In the genomic region with DNA sequence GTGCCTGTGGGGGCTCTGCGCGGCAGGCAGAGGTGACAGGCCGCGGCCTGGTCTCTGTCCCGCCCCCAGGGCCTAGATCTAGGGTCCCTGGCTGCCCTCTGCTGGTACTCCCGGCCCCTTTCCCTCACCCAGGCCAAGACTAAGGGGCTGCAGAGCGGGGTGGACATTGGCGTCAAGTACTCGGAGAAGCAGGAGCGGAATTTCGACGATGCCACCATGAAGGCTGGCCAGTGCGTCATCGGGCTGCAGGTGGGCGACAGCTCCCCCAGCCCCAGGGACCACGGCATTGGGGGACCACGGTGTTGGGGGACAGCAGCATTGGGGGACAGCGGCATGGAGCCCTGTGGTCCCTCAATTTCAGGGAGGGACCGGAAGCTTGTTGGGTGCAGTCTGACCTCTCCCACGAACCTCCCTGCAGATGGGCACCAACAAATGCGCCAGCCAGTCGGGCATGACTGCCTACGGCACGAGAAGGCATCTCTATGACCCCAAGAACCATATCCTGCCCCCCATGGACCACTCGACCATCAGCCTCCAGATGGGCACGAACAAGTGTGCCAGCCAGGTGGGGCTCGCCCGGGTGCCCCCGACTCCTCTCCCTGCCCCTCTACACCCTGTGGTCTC, we compare ENCODE assay signal across 17 cellular contexts. TPM values are rescaled to one million over a fixed set of nuclear protein-coding genes. Genes with fewer than 3 reads are reported as not detected.
A peak's percentile ranks its signal among the peaks of the same experiment; 100 is the strongest.
DNase-seq lines count a peak whose midpoint lies in the region; ATAC-seq, FAIRE-seq and TF ChIP-seq lines count a peak whose summit lies in the region.
"Had no signal": no experiment of that assay in that cellular context is flagged by ENCODE, and none has a peak within 500 bp of the region (broad histone marks: within the 10 kb centered on the region; RNA-seq: fewer than 3 reads in every experiment).

No MANE protein-coding gene starts in this region.

- H3K4me3 ChIP-seq in GM12878 = no peak overlapping the region
- H3K4me3 ChIP-seq: gastrocnemius medialis, right lobe of liver had no signal

- H3K4me1 ChIP-seq in GM12878 (ENCODE audit: control insufficient read depth, insufficient read depth, low read length) = peaks cover 37% of the 10 kb centered on the region

- H3K9ac ChIP-seq in GM12878 (ENCODE audit: control insufficient read depth, insufficient read depth, low read length) = no peak overlapping the region

- H3K36me3 ChIP-seq in GM12878 (ENCODE audit: control insufficient read depth in 2 of 2, insufficient read depth in 2 of 2, low read length in 1 of 2) = peaks cover 15 to 16% of the 10 kb centered on the region in 2 experiments
- H3K36me3 ChIP-seq: gastrocnemius medialis had no signal

- ATAC-seq in GM12878 (no peak), GM21786 (IDR thresholded peaks at IDR 0.05; ENCODE audit: unreplicated experiment) (no peak)
- ATAC-seq: gastrocnemius medialis; right lobe of liver; Right ventricle myocardium inferior; stimulated activated naive CD8-positive, alpha-beta T cell treated with anti-CD3 and anti-CD28 coated beads, Interleukin-15, Interleukin-2, amounts not matched to agents 100 U/mL and 50 U/mL, for 24 hours had no signal

- H3K27ac Mint-ChIP-seq in activated naive CD4-positive, alpha-beta T cell treated with anti-CD3 and anti-CD28 coated beads, Interleukin-2, amount 10 ng/mL, durations not matched to agents 7 days and 5 days = peak overlapping the region; percentile 85
- H3K27ac Mint-ChIP-seq in HFFc6 (no peak overlapping the region), progenitor cell of endocrine pancreas (peak overlapping the region; percentile 74)

- 0 out of 2 replicates have a peak overlapping the region, but pooled peaks have one; percentile 44 for H3K4me2 ChIP-seq in GM12878 (ENCODE audit: control insufficient read depth, insufficient read depth)

- no peak for TF ChIP-seq RAD21 in GM12878 (IDR thresholded peaks at IDR 0.05; ENCODE audit: insufficient read depth, low read depth, low read length)

- H3K36me3 Mint-ChIP-seq in activated naive CD4-positive, alpha-beta T cell treated with anti-CD3 and anti-CD28 coated beads, Interleukin-2, amount 10 ng/mL, durations not matched to agents 7 days and 5 days = peaks cover 50% of the 10 kb centered on the region
- H3K36me3 Mint-ChIP-seq in HFFc6 (ENCODE audit: low read depth) (peaks cover 10% of the 10 kb centered on the region), progenitor cell of endocrine pancreas (ENCODE audit: insufficient read depth) (peaks cover 21% of the 10 kb centered on the region)

- 79% methylated on average over 29 of the region's 29 CpGs for WGBS in GM12878 (ENCODE audit: insufficient coverage, insufficient replicate concordance, low lambda C conversion rate, missing lambda C conversion rate)

- no TSS peak for BruUV-seq in GM12878 (replicated peaks; lab: Mats Ljungman, UMichigan)

- H3K9me3 Mint-ChIP-seq in activated naive CD4-positive, alpha-beta T cell treated with anti-CD3 and anti-CD28 coated beads, Interleukin-2, amount 10 ng/mL, durations not matched to agents 7 days and 5 days = no peaks in the 10 kb centered on the region
- H3K9me3 Mint-ChIP-seq in HFFc6 (peaks cover 6% of the 10 kb centered on the region; the same call in 1 of the 2 replicates), progenitor cell of endocrine pancreas (ENCODE audit: low read depth) (no peaks in the 10 kb centered on the region)
- H3K9me3 Mint-ChIP-seq: immature natural killer cell had no signal

- FAIRE-seq in GM12878 (lab: Jason Lieb, UNC) = no peak

- peaks cover 8% of the 10 kb centered on the region for H3K79me2 ChIP-seq in GM12878 (ENCODE audit: control insufficient read depth, insufficient read depth, low read length)

- POLR2A ChIA-PET in GM12878 (lab: Charles Lee) = interaction anchor here (1.0 to 6.3 kb wide), 2 partner anchors 9 to 31 kb away, joined by 3 to 83 read pairs; a partner anchor contains a TSS

- H2AFZ ChIP-seq in GM12878 (ENCODE audit: control insufficient read depth, low read depth, low read length) = no peak overlapping the region

- CTCF ChIA-PET in activated naive CD4-positive, alpha-beta T cell treated with anti-CD3 and anti-CD28 coated beads, Interleukin-2, amount 10 ng/mL, durations not matched to agents 7 days and 5 days (lab: Charles Lee) = interaction anchor here (1.6 kb wide), 1 partner anchor 65 kb away, joined by 3 read pairs; no protein-coding TSS in a partner anchor
- CTCF ChIA-PET in GM12878 (lab: Yijun Ruan, JAX) = interaction anchor here (0.9 kb wide), 1 partner anchor 9 kb away, joined by 6 read pairs; a partner anchor contains a TSS

- H3K27ac ChIP-seq in GM12878 (ENCODE audit: control insufficient read depth, insufficient read depth) = no peak overlapping the region
- H3K27ac ChIP-seq: gastrocnemius medialis, right lobe of liver had no signal

- peaks cover 5% of the 10 kb centered on the region for H3K27me3 Mint-ChIP-seq in activated naive CD4-positive, alpha-beta T cell treated with anti-CD3 and anti-CD28 coated beads, Interleukin-2, amount 10 ng/mL, durations not matched to agents 7 days and 5 days
- H3K27me3 Mint-ChIP-seq in HFFc6 (ENCODE audit: insufficient read depth) (peaks cover 29% of the 10 kb centered on the region), progenitor cell of endocrine pancreas (no peaks in the 10 kb centered on the region)

- H3K4me1 Mint-ChIP-seq in activated naive CD4-positive, alpha-beta T cell treated with anti-CD3 and anti-CD28 coated beads, Interleukin-2, amount 10 ng/mL, durations not matched to agents 7 days and 5 days = peaks cover 78% of the 10 kb centered on the region
- H3K4me1 Mint-ChIP-seq in HFFc6 (ENCODE audit: low read depth) = peaks cover 33% of the 10 kb centered on the region
- peaks cover 5% of the 10 kb centered on the region for H3K4me1 Mint-ChIP-seq in progenitor cell of endocrine pancreas (ENCODE audit: low read depth)

- H3K9me3 ChIP-seq in GM12878 (replicated peaks; ENCODE audit: control insufficient read depth, insufficient read depth, low read length) = no peaks in the 10 kb centered on the region; the same call in 2 of the 3 replicates
- H3K9me3 ChIP-seq: gastrocnemius medialis, right lobe of liver had no signal

- DNase-seq in activated naive CD4-positive, alpha-beta T cell treated with anti-CD3 and anti-CD28 coated beads, Interleukin-2, amount 10 ng/mL, durations not matched to agents 7 days and 5 days = no peak
- no peak for DNase-seq in activated naive CD4-positive, alpha-beta T cell (lab: John Stamatoyannopoulos, UW)
- DNase-seq in HFFc6 (no peak), GM12878 (ENCODE audit: low read depth, low spot score) (no peak), progenitor cell of endocrine pancreas (ENCODE audit: low spot score, unreplicated experiment) (no peak), middle frontal gyrus (ENCODE audit: extremely low spot score, low spot score) (no peak), dermis blood vessel endothelial cell (no peak)
- DNase-seq: activated T-cell treated with anti-CD3 and anti-CD28 coated beads for 4 hours; gastrocnemius medialis; NCI-H1436; NCI-H526; stimulated activated CD4-positive, alpha-beta T cell treated with anti-CD3 and anti-CD28 coated beads, Interleukin-4, amount 100 ng/mL, for 4 hours; stimulated activated naive CD8-positive, alpha-beta T cell treated with anti-CD3 and anti-CD28 coated beads, Interleukin-15, Interleukin-2, amounts not matched to agents 100 U/mL and 50 U/mL, for 24 hours had no signal

- intact Hi-C loops in GM12878 (cut with micrococcal nuclease; ENCODE audit: unreplicated experiment) = no loop called here

- no peaks in the 10 kb centered on the region for H4K20me1 ChIP-seq in GM12878 (ENCODE audit: control insufficient read depth, insufficient read depth)

- H3K4me3 Mint-ChIP-seq in activated naive CD4-positive, alpha-beta T cell treated with anti-CD3 and anti-CD28 coated beads, Interleukin-2, amount 10 ng/mL, durations not matched to agents 7 days and 5 days = no peak overlapping the region
- no peak overlapping the region for H3K4me3 Mint-ChIP-seq in HFFc6
- no peak overlapping the region for H3K4me3 Mint-ChIP-seq in progenitor cell of endocrine pancreas (ENCODE audit: low read depth)

- RAD21 ChIA-PET in GM12878 (lab: Charles Lee; ENCODE audit: unreplicated experiment) = interaction anchor here (4.5 kb wide), 1 partner anchor 8 kb away, joined by 39 read pairs; a partner anchor contains a TSS

- SMC1A ChIA-PET in GM12878 (lab: Charles Lee; ENCODE audit: uncharacterized antibody, unreplicated experiment) = interaction anchor here (5.9 kb wide), 1 partner anchor 8 kb away, joined by 22 read pairs; no protein-coding TSS in a partner anchor

- TF ChIP-seq CTCF in HFFc6 (IDR thresholded peaks at IDR 0.05) = peak; percentile 2; the same call in 1 of the 2 replicates
- no peak for TF ChIP-seq CTCF in GM12878 (IDR thresholded peaks at IDR 0.05 in 2 of 3, conservative IDR thresholded peaks at IDR 0.05 in 1 of 3; ENCODE audit: control insufficient read depth in 2 of 3, extremely low read depth in 1 of 3, insufficient read depth in 1 of 3, low read depth in 3 of 3, low read length in 3 of 3)
- no peak for TF ChIP-seq CTCF in progenitor cell of endocrine pancreas (IDR thresholded peaks at IDR 0.05; ENCODE audit: unreplicated experiment)

- TF ChIP-seq POLR2A in GM12878 (IDR thresholded peaks at IDR 0.05; ENCODE audit: low read depth, low read length) = peak; percentile 63

- no peak for TF ChIP-seq EP300 in GM12878 (IDR thresholded peaks at IDR 0.05; ENCODE audit: borderline replicate concordance in 1 of 2, control insufficient read depth in 1 of 2, low read depth in 2 of 2, low read length in 2 of 2)

- in situ Hi-C loops in GM12878 (cut with MboI) = no loop called here

- no peaks in the 10 kb centered on the region for H3K27me3 ChIP-seq in GM12878 (replicated peaks in 1 of 2; ENCODE audit: control insufficient read depth in 2 of 2, insufficient read depth in 2 of 2, low read length in 1 of 2)
- H3K27me3 ChIP-seq: gastrocnemius medialis, right lobe of liver had no signal

RNA-seq across cellular contexts. Expression of a gene that starts 3.8 kb away (rescaled TPM):
- total RNA-seq in HFFc6 (2021; fragmentation: NEBNext Ultra II Directional; extraction: Animal tissue kit (Norgen Biotek cat#: 25700)) = 1 to 10 TPM; 4.6 to 8.1 (median 6.6) TPM
- total RNA-seq in GM12878 (2013; cell fraction: nucleolus; rRNA removed) = 50.3 and 55.4 TPM in 2 replicates
- total RNA-seq in GM12878 (2014; rRNA removed) (14.9 and 18.1 TPM in 2 replicates), GM12878 (2014; rRNA removed; fragmentation: Illumina TruSeq; extraction: Trizol) (5.6 and 7.6 TPM in 2 replicates), GM12878 (2021) (38.7 and 49.5 TPM in 2 replicates), progenitor cell of endocrine pancreas (54.6 and 57.3 TPM in 2 replicates), dermis blood vessel endothelial cell (9.4 and 10.0 TPM in 2 replicates)
- polyA plus RNA-seq in GM12878 (2011; ENCODE audit: low read depth) = 16.4 TPM
- polyA plus RNA-seq in GM12878 (2011; rRNA removed) (3.3 and 5.5 TPM in 2 replicates), GM12878 (2014; fragmentation: Illumina TruSeq; extraction: Trizol) (4.6 and 11.4 TPM in 2 replicates), GM12878 (2014; fragmentation: Nextera tagmentation; extraction: Ambion mirVana) (1 to 10 TPM; 1.0 to 2.9 TPM), GM12878 (2014; rRNA removed) (26.9 and 36.5 TPM in 2 replicates), GM12878 (2016; fragmentation: Nextera tagmentation; extraction: Ambion mirVana) (10 to 100 TPM; 22.0 to 22.1 TPM)
- polyA plus RNA-seq in GM12878 (2011; cell fraction: cytosol; rRNA removed) = 7.0 and 10.0 TPM in 2 replicates
- polyA plus RNA-seq in GM12878 (2011; cell fraction: nucleus; rRNA removed) = 81.6 and 107 TPM in 2 replicates
- 15.2 and 21.6 TPM in 2 replicates for polyA plus RNA-seq in GM12878 (2012)
- 4.3 and 9.4 TPM in 2 replicates for polyA minus RNA-seq in GM12878 (2011; rRNA and poly(A)+ RNA removed)
- 5.8 and 7.9 TPM in 2 replicates for polyA minus RNA-seq in GM12878 (2011; cell fraction: cytosol; rRNA and poly(A)+ RNA removed)
- 24.3 and 39.7 TPM in 2 replicates for polyA minus RNA-seq in GM12878 (2011; cell fraction: nucleus; rRNA and poly(A)+ RNA removed)

RNA-seq across cellular contexts. Expression of a gene that starts 9.7 kb away (rescaled TPM):
- 100 to 1,000 TPM; 483 to 579 (median 507) TPM for total RNA-seq in HFFc6 (2021; fragmentation: NEBNext Ultra II Directional; extraction: Animal tissue kit (Norgen Biotek cat#: 25700))
- 28.5 and 30.8 TPM in 2 replicates for total RNA-seq in GM12878 (2013; cell fraction: nucleolus; rRNA removed)
- total RNA-seq in GM12878 (2014; rRNA removed) (154 and 195 TPM in 2 replicates), GM12878 (2014; rRNA removed; fragmentation: Illumina TruSeq; extraction: Trizol) (95.8 and 115 TPM in 2 replicates), GM12878 (2021) (289 and 311 TPM in 2 replicates), progenitor cell of endocrine pancreas (225 and 226 TPM in 2 replicates), dermis blood vessel endothelial cell (108 and 253 TPM in 2 replicates)
- 64.3 TPM for polyA plus RNA-seq in GM12878 (2011; ENCODE audit: low read depth)
- polyA plus RNA-seq in GM12878 (2011; rRNA removed) (28.6 and 54.2 TPM in 2 replicates), GM12878 (2014; fragmentation: Illumina TruSeq; extraction: Trizol) (60.1 and 168 TPM in 2 replicates), GM12878 (2014; fragmentation: Nextera tagmentation; extraction: Ambion mirVana) (10 to 100 TPM; 34.7 to 42.5 TPM), GM12878 (2014; rRNA removed) (177 and 213 TPM in 2 replicates), GM12878 (2016; fragmentation: Nextera tagmentation; extraction: Ambion mirVana) (100 to 1,000 TPM; 269 to 273 TPM)
- 104 and 118 TPM in 2 replicates for polyA plus RNA-seq in GM12878 (2011; cell fraction: cytosol; rRNA removed)
- polyA plus RNA-seq in GM12878 (2011; cell fraction: nucleus; rRNA removed) = 80.2 and 133 TPM in 2 replicates
- polyA plus RNA-seq in GM12878 (2012) = 117 and 149 TPM in 2 replicates
- 71.8 and 98.5 TPM in 2 replicates for polyA minus RNA-seq in GM12878 (2011; rRNA and poly(A)+ RNA removed)
- polyA minus RNA-seq in GM12878 (2011; cell fraction: cytosol; rRNA and poly(A)+ RNA removed) = 91.4 and 128 TPM in 2 replicates
- 14.9 and 31.0 TPM in 2 replicates for polyA minus RNA-seq in GM12878 (2011; cell fraction: nucleus; rRNA and poly(A)+ RNA removed)

RNA-seq across cellular contexts. Expression of a gene that starts 14.8 kb away (rescaled TPM):
- total RNA-seq in HFFc6 (2021; fragmentation: NEBNext Ultra II Directional; extraction: Animal tissue kit (Norgen Biotek cat#: 25700)) = not detected
- total RNA-seq in GM12878 (2013; cell fraction: nucleolus; rRNA removed) = not detected in 2 replicates
- total RNA-seq in GM12878 (2014; rRNA removed) = not detected in 2 replicates
- total RNA-seq in GM12878 (2014; rRNA removed; fragmentation: Illumina TruSeq; extraction: Trizol) = not detected in 2 replicates
- not detected in 2 replicates for total RNA-seq in GM12878 (2021)
- not detected for polyA plus RNA-seq in GM12878 (2011; ENCODE audit: low read depth)
- polyA plus RNA-seq in GM12878 (2011; rRNA removed) = not detected in 2 replicates
- polyA plus RNA-seq in GM12878 (2011; cell fraction: cytosol; rRNA removed) = not detected in 2 replicates
- not detected in 2 replicates for polyA plus RNA-seq in GM12878 (2011; cell fraction: nucleus; rRNA removed)
- polyA plus RNA-seq in GM12878 (2012) = not detected in 2 replicates
- polyA plus RNA-seq in GM12878 (2014; fragmentation: Illumina TruSeq; extraction: Trizol) = not detected in 2 replicates
- not detected for polyA plus RNA-seq in GM12878 (2014; fragmentation: Nextera tagmentation; extraction: Ambion mirVana)
- not detected in 2 replicates for polyA plus RNA-seq in GM12878 (2014; rRNA removed)
- polyA plus RNA-seq in GM12878 (2016; fragmentation: Nextera tagmentation; extraction: Ambion mirVana) = not detected
- polyA minus RNA-seq in GM12878 (2011; rRNA and poly(A)+ RNA removed) = 1,322 TPM in 1 of 2 replicates, not detected in the other
- polyA minus RNA-seq in GM12878 (2011; cell fraction: cytosol; rRNA and poly(A)+ RNA removed) = not detected in 2 replicates
- under 0.01 TPM in 1 of 2 replicates, not detected in the other for polyA minus RNA-seq in GM12878 (2011; cell fraction: nucleus; rRNA and poly(A)+ RNA removed)
- not detected in 2 replicates for total RNA-seq in progenitor cell of endocrine pancreas
- total RNA-seq in dermis blood vessel endothelial cell = not detected in 2 replicates
- total RNA-seq: gastrocnemius medialis, right lobe of liver, Right ventricle myocardium inferior had no signal
- polyA plus RNA-seq: immature natural killer cell had no signal

RNA-seq across cellular contexts. Expression of a gene that starts 15.2 kb away (rescaled TPM):
- 100 to 1,000 TPM; 127 to 164 (median 149) TPM for total RNA-seq in HFFc6 (2021; fragmentation: NEBNext Ultra II Directional; extraction: Animal tissue kit (Norgen Biotek cat#: 25700))
- 180 and 203 TPM in 2 replicates for total RNA-seq in GM12878 (2013; cell fraction: nucleolus; rRNA removed)
- total RNA-seq in GM12878 (2014; rRNA removed) (120 and 143 TPM in 2 replicates), GM12878 (2014; rRNA removed; fragmentation: Illumina TruSeq; extraction: Trizol) (28.6 and 32.3 TPM in 2 replicates), GM12878 (2021) (144 and 155 TPM in 2 replicates), progenitor cell of endocrine pancreas (171 and 199 TPM in 2 replicates), dermis blood vessel endothelial cell (67.2 and 78.9 TPM in 2 replicates)
- polyA plus RNA-seq in GM12878 (2011; ENCODE audit: low read depth) = 27.3 TPM
- polyA plus RNA-seq in GM12878 (2011; rRNA removed) (35.7 and 77.7 TPM in 2 replicates), GM12878 (2014; fragmentation: Illumina TruSeq; extraction: Trizol) (10.5 and 33.2 TPM in 2 replicates), GM12878 (2014; fragmentation: Nextera tagmentation; extraction: Ambion mirVana) (under 1 TPM; 0.43 to 0.86 TPM), GM12878 (2014; rRNA removed) (184 and 247 TPM in 2 replicates), GM12878 (2016; fragmentation: Nextera tagmentation; extraction: Ambion mirVana) (10 to 100 TPM; 54.4 to 69.6 TPM)
- 90.0 and 162 TPM in 2 replicates for polyA plus RNA-seq in GM12878 (2011; cell fraction: cytosol; rRNA removed)
- polyA plus RNA-seq in GM12878 (2011; cell fraction: nucleus; rRNA removed) = 970 and 990 TPM in 2 replicates
- 108 and 115 TPM in 2 replicates for polyA plus RNA-seq in GM12878 (2012)
- polyA minus RNA-seq in GM12878 (2011; rRNA and poly(A)+ RNA removed) = 44.8 and 49.7 TPM in 2 replicates
- 18.7 and 26.3 TPM in 2 replicates for polyA minus RNA-seq in GM12878 (2011; cell fraction: cytosol; rRNA and poly(A)+ RNA removed)
- 57.7 and 78.5 TPM in 2 replicates for polyA minus RNA-seq in GM12878 (2011; cell fraction: nucleus; rRNA and poly(A)+ RNA removed)

RNA-seq across cellular contexts. Expression of a gene that starts 30.9 kb away (rescaled TPM):
- total RNA-seq in HFFc6 (2021; fragmentation: NEBNext Ultra II Directional; extraction: Animal tissue kit (Norgen Biotek cat#: 25700)) = under 1 TPM; 0.28 to 0.74 (median 0.60) TPM
- 190 and 196 TPM in 2 replicates for total RNA-seq in GM12878 (2013; cell fraction: nucleolus; rRNA removed)
- total RNA-seq in GM12878 (2014; rRNA removed) (116 and 146 TPM in 2 replicates), GM12878 (2014; rRNA removed; fragmentation: Illumina TruSeq; extraction: Trizol) (21.4 and 26.2 TPM in 2 replicates), GM12878 (2021) (142 and 151 TPM in 2 replicates), progenitor cell of endocrine pancreas (6.1 and 8.1 TPM in 2 replicates), dermis blood vessel endothelial cell (40.3 and 55.5 TPM in 2 replicates)
- polyA plus RNA-seq in GM12878 (2011; ENCODE audit: low read depth) = 33.0 TPM
- polyA plus RNA-seq in GM12878 (2011; rRNA removed) (20.8 and 53.2 TPM in 2 replicates), GM12878 (2014; fragmentation: Illumina TruSeq; extraction: Trizol) (1.4 and 9.8 TPM in 2 replicates), GM12878 (2014; fragmentation: Nextera tagmentation; extraction: Ambion mirVana) (1 to 10 TPM; 1.4 to 7.8 TPM), GM12878 (2014; rRNA removed) (96.0 and 125 TPM in 2 replicates), GM12878 (2016; fragmentation: Nextera tagmentation; extraction: Ambion mirVana) (10 to 100 TPM; 66.6 to 82.6 TPM)
- polyA plus RNA-seq in GM12878 (2011; cell fraction: cytosol; rRNA removed) = 64.0 and 103 TPM in 2 replicates
- 223 and 275 TPM in 2 replicates for polyA plus RNA-seq in GM12878 (2011; cell fraction: nucleus; rRNA removed)
- polyA plus RNA-seq in GM12878 (2012) = 85.3 and 105 TPM in 2 replicates
- polyA minus RNA-seq in GM12878 (2011; rRNA and poly(A)+ RNA removed) = 36.0 and 96.7 TPM in 2 replicates
- polyA minus RNA-seq in GM12878 (2011; cell fraction: cytosol; rRNA and poly(A)+ RNA removed) = 45.4 and 45.7 TPM in 2 replicates
- polyA minus RNA-seq in GM12878 (2011; cell fraction: nucleus; rRNA and poly(A)+ RNA removed) = 32.4 and 52.2 TPM in 2 replicates
